1 cellular context compared by ENCODE assay signal in genomic region chr2:201881382-201881720, GRCh38.
TF ChIP-seq lines count a peak whose summit lies in the region.

No MANE protein-coding gene starts in this region.

TF ChIP-seq in IMR-90, 13 proteins besides CTCF, POLR2A, EP300 and RAD21 (continued from another document):
- TF ChIP-seq ELK1 (IDR thresholded peaks at IDR 0.05; ENCODE audit: borderline replicate concordance, low read depth, low read length), result no peak
- TF ChIP-seq NFE2L2 (IDR thresholded peaks at IDR 0.05; ENCODE audit: low read depth, low read length), result no peak
- no peak for TF ChIP-seq RCOR1 (IDR thresholded peaks at IDR 0.05; ENCODE audit: insufficient replicate concordance, low read length)
- TF ChIP-seq MXI1 (IDR thresholded peaks at IDR 0.05; ENCODE audit: borderline replicate concordance, low read depth, low read length), result no peak
- no peak for TF ChIP-seq MAZ (IDR thresholded peaks at IDR 0.05; ENCODE audit: borderline replicate concordance, low read depth, low read length)
- no peak for TF ChIP-seq RFX5 (IDR thresholded peaks at IDR 0.05; ENCODE audit: low read depth, low read length)
- no peak for TF ChIP-seq SMC3 (IDR thresholded peaks at IDR 0.05; ENCODE audit: low read depth, low read length)
- no peak for TF ChIP-seq CHD1 (IDR thresholded peaks at IDR 0.05; ENCODE audit: low read depth, low read length)
- no peak for TF ChIP-seq MAFK (IDR thresholded peaks at IDR 0.05; ENCODE audit: low read depth, low read length)
- no peak for TF ChIP-seq BHLHE40 (IDR thresholded peaks at IDR 0.05; ENCODE audit: low read depth, low read length)
- TF ChIP-seq USF2 (IDR thresholded peaks at IDR 0.05; ENCODE audit: low read depth, low read length), result no peak
TF ChIP-seq in IMR-90: peak in this region for 0.
